8 cellular contexts compared by ENCODE assay signal in the genomic region with DNA sequence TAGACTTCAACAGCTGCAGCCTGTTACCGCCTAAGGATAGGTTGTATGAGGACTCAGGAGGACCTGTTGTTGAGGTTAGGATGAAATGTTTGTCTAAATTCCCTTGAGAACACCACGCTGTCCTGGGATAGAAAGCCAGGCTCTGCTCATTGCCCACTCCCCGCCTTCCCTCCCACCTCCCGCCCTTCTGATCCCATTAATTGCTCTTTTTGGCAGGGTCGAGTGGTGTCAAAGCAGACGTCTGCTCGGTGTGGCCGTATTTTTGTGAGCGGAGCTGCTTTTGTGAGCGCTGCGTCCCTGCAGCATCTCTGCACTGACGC.
DNase-seq lines count a peak whose midpoint lies in the region; ATAC-seq and TF ChIP-seq lines count a peak whose summit lies in the region.

No MANE protein-coding gene starts in this region.

- TF ChIP-seq CTCF in breast epithelium (IDR thresholded peaks at IDR 0.05), result no peak

- no peaks in the 10 kb centered on the region for H3K36me3 ChIP-seq in breast epithelium
- H3K36me3 ChIP-seq in mesendoderm (ENCODE audit: control insufficient read depth, insufficient read depth, low read length), result no peaks in the 10 kb centered on the region
- no peaks in the 10 kb centered on the region for H3K36me3 ChIP-seq in urinary bladder (ENCODE audit: insufficient read depth)

- H3K27me3 ChIP-seq in breast epithelium (no peaks in the 10 kb centered on the region), mesendoderm (ENCODE audit: insufficient read depth, low read length, poor library complexity) (no peaks in the 10 kb centered on the region)

- H3K4ac ChIP-seq in mesendoderm (ENCODE audit: low read depth, low read length), result no peak overlapping the region

- TF ChIP-seq POLR2A in breast epithelium (IDR thresholded peaks at IDR 0.05), result no peak

- no peak overlapping the region for H3K27ac Mint-ChIP-seq in activated naive CD4-positive, alpha-beta T cell treated with anti-CD3 and anti-CD28 coated beads, Interleukin-2, amount 50 U/mL, for 24 hours
- no peak overlapping the region for H3K27ac Mint-ChIP-seq in activated naive CD4-positive, alpha-beta T cell treated with anti-CD3 and anti-CD28 coated beads, Interleukin-2, amount 50 U/mL, for 72 hours

- H2BK5ac ChIP-seq in mesendoderm (ENCODE audit: low read length), result no peak overlapping the region

- no CpG with 5 or more reads among the region's 12 CpGs for WGBS in mesendoderm (ENCODE audit: extremely low coverage, insufficient coverage, low lambda C conversion rate)
- 2% methylated on average over 12 of the region's 12 CpGs for WGBS in urinary bladder

- H3K4me3 ChIP-seq in breast epithelium (peak overlapping the region; percentile 44 to 79 (median 59)), mesendoderm (ENCODE audit: low read length) (peak overlapping the region; percentile 34), urinary bladder (ENCODE audit: low read depth, low read length) (peak overlapping the region; percentile 34)

- peak overlapping the region; percentile 95 for H3K56ac ChIP-seq in mesendoderm (ENCODE audit: low read length)

- H2BK120ac ChIP-seq in mesendoderm (ENCODE audit: low read depth, low read length), result no peak overlapping the region

- H2AK5ac ChIP-seq in mesendoderm (ENCODE audit: low read length), result no peak overlapping the region

- H4K8ac ChIP-seq in mesendoderm (ENCODE audit: low read depth, low read length), result no peak overlapping the region

- H3K23ac ChIP-seq in mesendoderm (ENCODE audit: low read length), result no peak overlapping the region

- no peaks in the 10 kb centered on the region for H3K79me1 ChIP-seq in mesendoderm (ENCODE audit: low read length)

- peaks cover 18% of the 10 kb centered on the region for H3K4me1 Mint-ChIP-seq in activated naive CD4-positive, alpha-beta T cell treated with anti-CD3 and anti-CD28 coated beads, Interleukin-2, amount 50 U/mL, for 24 hours

- H3K4me1 ChIP-seq in breast epithelium (no peaks in the 10 kb centered on the region), mesendoderm (ENCODE audit: control insufficient read depth, low read depth, low read length) (no peaks in the 10 kb centered on the region), urinary bladder (ENCODE audit: insufficient read depth) (no peaks in the 10 kb centered on the region)

- DNase-seq in activated naive CD4-positive, alpha-beta T cell treated with anti-CD3 and anti-CD28 coated beads, Interleukin-2, amount 50 U/mL, for 72 hours (ENCODE audit: low spot score in 2 of 2), result no peak
- DNase-seq in breast epithelium (ENCODE audit: low spot score in 2 of 2) (no peak), mesendoderm (no peak), putamen (ENCODE audit: low spot score) (no peak), SW480 (ENCODE audit: low spot score) (no peak), NK-92 (lab: John Stamatoyannopoulos, UW; ENCODE audit: unreplicated experiment) (no peak)

- no peaks in the 10 kb centered on the region for H3K9me3 Mint-ChIP-seq in activated naive CD4-positive, alpha-beta T cell treated with anti-CD3 and anti-CD28 coated beads, Interleukin-2, amount 50 U/mL, for 24 hours
- no peaks in the 10 kb centered on the region for H3K9me3 Mint-ChIP-seq in activated naive CD4-positive, alpha-beta T cell treated with anti-CD3 and anti-CD28 coated beads, Interleukin-2, amount 50 U/mL, for 72 hours

- H3K9me3 ChIP-seq in breast epithelium, result no peaks in the 10 kb centered on the region

- H3K27me3 Mint-ChIP-seq in activated naive CD4-positive, alpha-beta T cell treated with anti-CD3 and anti-CD28 coated beads, Interleukin-2, amount 50 U/mL, for 24 hours, result peaks cover 38% of the 10 kb centered on the region

- H3K18ac ChIP-seq in mesendoderm (ENCODE audit: low read length), result no peak overlapping the region

- peak overlapping the region; percentile 78 for H3K4me2 ChIP-seq in mesendoderm (ENCODE audit: low read length)

- peak overlapping the region; percentile 73 for H3K9ac ChIP-seq in mesendoderm (ENCODE audit: low read length)

- no peak overlapping the region for H2BK15ac ChIP-seq in mesendoderm (replicated peaks; ENCODE audit: low read depth)

- H3K79me2 ChIP-seq in mesendoderm (ENCODE audit: control insufficient read depth, insufficient read depth, low read length), result no peaks in the 10 kb centered on the region

- peaks cover 1% of the 10 kb centered on the region for H3K36me3 Mint-ChIP-seq in activated naive CD4-positive, alpha-beta T cell treated with anti-CD3 and anti-CD28 coated beads, Interleukin-2, amount 50 U/mL, for 24 hours
- H3K36me3 Mint-ChIP-seq in activated naive CD4-positive, alpha-beta T cell treated with anti-CD3 and anti-CD28 coated beads, Interleukin-2, amount 50 U/mL, for 72 hours, result peaks cover 0 to 5% of the 10 kb centered on the region in 2 donors

- peak overlapping the region; percentile 74 to 77 for H3K27ac ChIP-seq in breast epithelium
- H3K27ac ChIP-seq in mesendoderm (ENCODE audit: low read depth, low read length), result no peak overlapping the region
- peak overlapping the region; percentile 32 for H3K27ac ChIP-seq in urinary bladder (ENCODE audit: low read depth)

- H3K4me3 Mint-ChIP-seq in activated naive CD4-positive, alpha-beta T cell treated with anti-CD3 and anti-CD28 coated beads, Interleukin-2, amount 50 U/mL, for 24 hours, result peak overlapping the region; percentile 89

- intact Hi-C loops in breast epithelium (cut with DNase I; ENCODE audit: low total_unique reads), result no loop called here

- no peak for ATAC-seq in activated naive CD4-positive, alpha-beta T cell treated with anti-CD3 and anti-CD28 coated beads, Interleukin-2, amount 50 U/mL, for 72 hours

- no peak overlapping the region for H4K5ac ChIP-seq in mesendoderm (ENCODE audit: low read length)
